ENCODE assay signal across 15 cellular contexts in genomic region chr5:109511980-109512744, GRCh38.
"Had no signal": no experiment of that assay in that cellular context is flagged by ENCODE, and none has a peak within 500 bp of the region (broad histone marks: within the 10 kb centered on the region; RNA-seq: fewer than 3 reads in every experiment).

No MANE protein-coding gene starts in this region.

- ATAC-seq: activated T-helper 17 cell treated with anti-CD3 and anti-CD28 coated beads, Interleukin-2, amount 50 U/mL, for 72 hours; foreskin keratinocyte had no signal

- H3K27me3 Mint-ChIP-seq: activated T-helper 17 cell treated with anti-CD3 and anti-CD28 coated beads, Interleukin-2, amount 50 U/mL, for 72 hours had no signal

- H3K27ac Mint-ChIP-seq: activated T-helper 17 cell treated with anti-CD3 and anti-CD28 coated beads, Interleukin-2, amount 50 U/mL, for 72 hours; immature natural killer cell; T-helper 2 cell treated with Interferon-gamma antibody and Interleukin-4, amounts not matched to agents 5 μg/mL and 100 μg/mL, for 36 hours had no signal

- H3K4me1 Mint-ChIP-seq: activated T-helper 17 cell treated with anti-CD3 and anti-CD28 coated beads, Interleukin-2, amount 50 U/mL, for 72 hours; immature natural killer cell had no signal

- DNase-seq: activated CD4-positive, alpha-beta T cell treated with anti-CD3 and anti-CD28 coated beads for 1 hour; activated CD4-positive, alpha-beta T cell treated with anti-CD3 and anti-CD28 coated beads, Interleukin-2, amount 50 U/mL, for 4 hours; activated naive CD4-positive, alpha-beta T cell treated with Interleukin-2 at 50 U/mL for 16 hours; anterior cingulate cortex; brain microvascular endothelial cell; cerebellar nuclear complex; effector memory CD4-positive, alpha-beta T cell; foreskin keratinocyte; immature natural killer cell; ovary; stimulated activated CD4-positive, alpha-beta T cell treated with anti-CD3 and anti-CD28 coated beads, Interleukin-12 subunit alpha, Interleukin-12 subunit beta, amount 100 ng/mL, for 4 hours; stimulated activated CD4-positive, alpha-beta T cell treated with anti-CD3 and anti-CD28 coated beads, Interleukin-2, amount 100 ng/mL, for 24 hours; thyroid gland had no signal

- H3K9me3 Mint-ChIP-seq: activated T-helper 17 cell treated with anti-CD3 and anti-CD28 coated beads, Interleukin-2, amount 50 U/mL, for 72 hours; T-helper 2 cell treated with Interferon-gamma antibody and Interleukin-4, amounts not matched to agents 5 μg/mL and 100 μg/mL, for 36 hours had no signal

- H3K4me3 Mint-ChIP-seq: activated T-helper 17 cell treated with anti-CD3 and anti-CD28 coated beads, Interleukin-2, amount 50 U/mL, for 72 hours; immature natural killer cell; T-helper 2 cell treated with Interferon-gamma antibody and Interleukin-4, amounts not matched to agents 5 μg/mL and 100 μg/mL, for 36 hours had no signal
